In the genomic region with DNA sequence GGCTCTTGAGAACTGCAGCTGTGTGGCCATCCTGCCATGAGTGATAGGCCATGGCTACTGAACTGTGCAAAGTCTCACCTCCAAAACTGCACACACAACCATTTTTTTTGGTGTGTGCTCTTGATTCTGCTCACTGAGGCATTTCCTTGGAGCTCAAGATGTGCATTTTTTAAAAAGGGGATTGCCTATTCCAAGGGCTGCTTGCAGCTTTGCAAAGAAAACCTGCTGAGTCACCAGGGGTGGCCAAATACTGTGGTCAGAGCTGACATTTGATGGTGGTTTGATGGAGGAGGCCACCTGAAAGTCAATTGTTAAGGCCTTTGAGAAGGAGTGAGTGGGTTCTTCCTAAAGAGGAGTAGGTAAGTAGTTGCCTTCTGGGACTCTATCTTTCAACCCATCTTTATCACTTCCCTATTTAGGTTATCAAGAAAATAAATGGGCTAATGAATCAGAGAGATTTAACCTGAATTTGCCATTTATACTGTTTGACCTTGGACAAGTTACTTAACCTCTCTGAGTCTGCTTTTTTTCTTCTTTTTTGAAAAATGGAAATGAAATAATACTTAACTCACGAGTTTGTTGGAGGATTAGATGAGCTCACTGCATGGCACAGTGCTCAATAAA, we compare ENCODE assay signal across 8 cellular contexts.
DNase-seq lines count a peak whose midpoint lies in the region; ATAC-seq and TF ChIP-seq lines count a peak whose summit lies in the region.

No MANE protein-coding gene starts in this region.

- TF ChIP-seq CTCF in GM12865 (IDR thresholded peaks at IDR 0.05; ENCODE audit: insufficient read depth, low read depth, low read length, missing control alignments) (no peak), cardiac fibroblast (IDR thresholded peaks at IDR 0.05; ENCODE audit: low read depth, low read length) (no peak)

- H3K4me3 ChIP-seq in GM12865 (ENCODE audit: low read depth, low read length), result no peak overlapping the region
- H3K4me3 ChIP-seq in cardiac fibroblast (replicated peaks in 1 of 2; ENCODE audit: low read depth in 2 of 2, low read length in 2 of 2), result no peak overlapping the region

- ATAC-seq in GM21423 (IDR thresholded peaks at IDR 0.05; ENCODE audit: unreplicated experiment), result peak; percentile 82
- peak; percentile 86 for ATAC-seq in HG03565 (IDR thresholded peaks at IDR 0.05; ENCODE audit: unreplicated experiment)

- DNase-seq in GM12865 (ENCODE audit: low read depth) (peak; percentile 91), cardiac fibroblast (ENCODE audit: low read depth in 2 of 2) (peak; percentile 33 to 61), DMS 273 (lab: John Stamatoyannopoulos, UW; ENCODE audit: unreplicated experiment) (no peak), activated gamma-delta T cell treated with Interleukin-2 at 50 U/mL for 16 hours (no peak), NCI-H1436 (lab: John Stamatoyannopoulos, UW) (no peak)
- no peak for DNase-seq in activated CD4-positive, CD25-positive, alpha-beta regulatory T cell treated with anti-CD3 and anti-CD28 coated beads, Interleukin-2, amount 50 U/mL, for 72 hours

Comparison
In these comparisons a context has a peak if more than half of its experiments do, and no peak if none do; other contexts are left out.
1. DNase-seq: peak in GM12865 (single experiment) and cardiac fibroblast (2 of 2); none in DMS 273 (single experiment), activated gamma-delta T cell treated with Interleukin-2 at 50 U/mL for 16 hours (single experiment), NCI-H1436 (single experiment) and activated CD4-positive, CD25-positive, alpha-beta regulatory T cell treated with anti-CD3 and anti-CD28 coated beads, Interleukin-2, amount 50 U/mL, for 72 hours (single experiment).